In the genomic region with DNA sequence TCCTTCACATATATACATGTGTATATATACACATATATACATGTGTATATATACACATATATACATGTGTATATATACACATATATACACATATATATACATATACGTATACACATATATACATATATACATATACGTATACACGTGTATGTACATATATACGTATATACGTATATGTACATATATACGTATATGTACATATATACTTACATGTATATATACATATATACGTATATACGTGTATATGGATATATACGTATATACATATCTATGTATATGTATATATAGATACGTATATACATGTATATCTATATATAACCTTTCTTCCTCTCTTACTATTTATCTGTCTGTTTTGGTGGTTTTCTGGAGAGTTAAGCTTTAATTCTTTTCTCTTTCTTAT, we compare ENCODE assay signal across 21 cellular contexts.
DNase-seq lines count a peak whose midpoint lies in the region; ATAC-seq, FAIRE-seq and TF ChIP-seq lines count a peak whose summit lies in the region.
"Had no signal": no experiment of that assay in that cellular context is flagged by ENCODE, and none has a peak within 500 bp of the region (broad histone marks: within the 10 kb centered on the region; RNA-seq: fewer than 3 reads in every experiment).

No MANE protein-coding gene starts in this region.

- no peaks in the 10 kb centered on the region for H3K9me3 ChIP-seq in pancreas
- H3K9me3 ChIP-seq: BLaER1, Caco-2, HAP-1 had no signal

- H3K27ac ChIP-seq in pancreas = no peak overlapping the region
- H3K27ac ChIP-seq: BLaER1, C4-2B had no signal

- no peaks in the 10 kb centered on the region for H3K4me1 ChIP-seq in pancreas
- H3K4me1 ChIP-seq: BLaER1, Caco-2, HAP-1 had no signal

- ATAC-seq in pancreas (no peak), left colon (no peak), HG02840 (IDR thresholded peaks at IDR 0.05; ENCODE audit: low FRiP score, unreplicated experiment) (no peak)
- ATAC-seq: CD8-positive, alpha-beta T cell had no signal

- no peak for DNase-seq in pancreas
- DNase-seq in left colon = no peak
- no peak for DNase-seq in GF-D8 (lab: John Stamatoyannopoulos, UW)
- no peak for DNase-seq in DMS 273 treated with DMSO at 0.1 percent for 48 hours (lab: John Stamatoyannopoulos, UW)
- DNase-seq: Caco-2; CD4-positive, CD25-positive, alpha-beta regulatory T cell; CD8-positive, alpha-beta T cell; DND-41; GDM1; GOT3; HFFc6 had no signal

- no peaks in the 10 kb centered on the region for H3K27me3 ChIP-seq in pancreas
- H3K27me3 ChIP-seq: BLaER1 had no signal

- no peak overlapping the region for H3K4me3 ChIP-seq in pancreas
- H3K4me3 ChIP-seq: BLaER1, HAP-1 had no signal

- TF ChIP-seq CTCF in pancreas (IDR thresholded peaks at IDR 0.05) = no peak

- peak; percentile 34 for FAIRE-seq in G401.6 (lab: Jason Lieb, UNC)
- peak; percentile 31 for FAIRE-seq in TTC549 (lab: Jason Lieb, UNC)
- FAIRE-seq in endometrium (lab: Jason Lieb, UNC) = peak; percentile 37
- peak; percentile 93 for FAIRE-seq in pancreas (lab: Jason Lieb, UNC)
- FAIRE-seq: GM12891, GM18507, H54 had no signal

- no peaks in the 10 kb centered on the region for H3K36me3 ChIP-seq in pancreas
- H3K36me3 ChIP-seq: HAP-1 had no signal

- intact Hi-C loops in pancreas (cut with DNase I) (no loop called here), left colon (cut with DNase I, micrococcal nuclease) (no loop called here)

- WGBS in pancreas, 2 donors = 96% methylated on average over 10 of the region's 10 CpGs
